Comparison of ENCODE assay signal across 8 cellular contexts in genomic region chrX:53288173-53288572, GRCh38. TPM values are rescaled to one million over a fixed set of nuclear protein-coding genes. Genes with fewer than 3 reads are reported as not detected.
DNase-seq lines count a peak whose midpoint lies in the region; ATAC-seq and TF ChIP-seq lines count a peak whose summit lies in the region.

No MANE protein-coding gene starts in this region.

- H3K9me3 Mint-ChIP-seq in IgD-negative memory B cell: no peaks in the 10 kb centered on the region
- H3K9me3 Mint-ChIP-seq in activated T-helper 2 cell treated with anti-CD3 and anti-CD28 coated beads, Interferon-gamma antibody, Interleukin-2, Interleukin-4, amounts not matched to agents 10 μg/mL and 5 μg/mL and 100 μg/mL, durations not matched to agents 14 hours and 24 hours and 36 hours: no peaks in the 10 kb centered on the region

- H3K4me3 Mint-ChIP-seq in IgD-negative memory B cell: peak overlapping the region in 3 of 4 donors; percentile 36 to 92 (median 86)
- no peak overlapping the region for H3K4me3 Mint-ChIP-seq in activated T-helper 2 cell treated with anti-CD3 and anti-CD28 coated beads, Interferon-gamma antibody, Interleukin-2, Interleukin-4, amounts not matched to agents 10 μg/mL and 5 μg/mL and 100 μg/mL, durations not matched to agents 14 hours and 24 hours and 36 hours (ENCODE audit: low read depth)

- H3K36me3 ChIP-seq in BLaER1 (no peaks in the 10 kb centered on the region), stomach smooth muscle (ENCODE audit: control insufficient read depth in 2 of 2, insufficient read depth in 2 of 2, low read length in 2 of 2) (no peaks in the 10 kb centered on the region), WERI-Rb-1 (no peaks in the 10 kb centered on the region)

- H3K27me3 ChIP-seq in BLaER1: peaks cover 15% of the 10 kb centered on the region
- peaks cover 0 to 31% of the 10 kb centered on the region in 2 donors for H3K27me3 ChIP-seq in stomach smooth muscle (ENCODE audit: control insufficient read depth in 1 of 2, insufficient read depth in 2 of 2, low read length in 2 of 2)
- peaks cover 15% of the 10 kb centered on the region for H3K27me3 ChIP-seq in WERI-Rb-1 (ENCODE audit: insufficient read depth, low read depth, severe bottlenecking)

- H3K27ac ChIP-seq in BLaER1 (peak overlapping the region; percentile 57), stomach smooth muscle (ENCODE audit: low read length) (peak overlapping the region; percentile 64), WERI-Rb-1 (no peak overlapping the region)

- no peak for ATAC-seq in GM19328 (IDR thresholded peaks at IDR 0.05; ENCODE audit: unreplicated experiment)

- H3K9ac ChIP-seq in BLaER1: peak overlapping the region; percentile 33; the same call in 1 of the 2 replicates
- no peak overlapping the region for H3K9ac ChIP-seq in stomach smooth muscle (ENCODE audit: low read length in 2 of 2)

- H3K27me3 Mint-ChIP-seq in IgD-negative memory B cell: peaks cover 8% of the 10 kb centered on the region
- H3K27me3 Mint-ChIP-seq in activated T-helper 2 cell treated with anti-CD3 and anti-CD28 coated beads, Interferon-gamma antibody, Interleukin-2, Interleukin-4, amounts not matched to agents 10 μg/mL and 5 μg/mL and 100 μg/mL, durations not matched to agents 14 hours and 24 hours and 36 hours (ENCODE audit: low read depth): no peaks in the 10 kb centered on the region

- H3K4me1 ChIP-seq in BLaER1 (peaks cover 54% of the 10 kb centered on the region), stomach smooth muscle (ENCODE audit: control insufficient read depth, insufficient read depth, low read length) (peaks cover 25% of the 10 kb centered on the region)

- DNase-seq in activated T-helper 2 cell treated with anti-CD3 and anti-CD28 coated beads, Interferon-gamma antibody, Interleukin-2, Interleukin-4, amounts not matched to agents 10 μg/mL and 5 μg/mL and 100 μg/mL, durations not matched to agents 14 hours and 24 hours and 36 hours (ENCODE audit: low spot score): no peak
- DNase-seq in hypothalamus (lab: John Stamatoyannopoulos, UW): peak in 39 of 51 donors; percentile 5 to 73 (median 36)
- DNase-seq in WERI-Rb-1: no peak
- DNase-seq in NCI-H2107 (lab: John Stamatoyannopoulos, UW): no peak

- no peaks in the 10 kb centered on the region for H3K9me3 ChIP-seq in BLaER1
- no peaks in the 10 kb centered on the region for H3K9me3 ChIP-seq in stomach smooth muscle (ENCODE audit: control insufficient read depth in 2 of 2, low read length in 2 of 2)
- H3K9me3 ChIP-seq in WERI-Rb-1 (ENCODE audit: severe bottlenecking): no peaks in the 10 kb centered on the region

- intact Hi-C loops in activated T-helper 2 cell treated with anti-CD3 and anti-CD28 coated beads, Interferon-gamma antibody, Interleukin-2, Interleukin-4, amounts not matched to agents 10 μg/mL and 5 μg/mL and 100 μg/mL, durations not matched to agents 14 hours and 24 hours and 36 hours (cut with micrococcal nuclease): no loop called here

- no peaks in the 10 kb centered on the region for H4K20me1 ChIP-seq in BLaER1

- no peak for TF ChIP-seq CTCF in WERI-Rb-1 (IDR thresholded peaks at IDR 0.05; ENCODE audit: low read depth, low read length)

- H3K36me3 Mint-ChIP-seq in IgD-negative memory B cell: no peaks in the 10 kb centered on the region
- H3K36me3 Mint-ChIP-seq in activated T-helper 2 cell treated with anti-CD3 and anti-CD28 coated beads, Interferon-gamma antibody, Interleukin-2, Interleukin-4, amounts not matched to agents 10 μg/mL and 5 μg/mL and 100 μg/mL, durations not matched to agents 14 hours and 24 hours and 36 hours (ENCODE audit: low read depth): no peaks in the 10 kb centered on the region

- H3K4me2 ChIP-seq in BLaER1: peak overlapping the region; percentile 89

- H3K27ac Mint-ChIP-seq in IgD-negative memory B cell: peak overlapping the region in 1 of 3 donors; percentile 72
- H3K27ac Mint-ChIP-seq in activated T-helper 2 cell treated with anti-CD3 and anti-CD28 coated beads, Interferon-gamma antibody, Interleukin-2, Interleukin-4, amounts not matched to agents 10 μg/mL and 5 μg/mL and 100 μg/mL, durations not matched to agents 14 hours and 24 hours and 36 hours: peak overlapping the region; percentile 77

- peaks cover 0 to 12% (median 9%) of the 10 kb centered on the region in 3 donors for H3K4me1 Mint-ChIP-seq in IgD-negative memory B cell
- H3K4me1 Mint-ChIP-seq in activated T-helper 2 cell treated with anti-CD3 and anti-CD28 coated beads, Interferon-gamma antibody, Interleukin-2, Interleukin-4, amounts not matched to agents 10 μg/mL and 5 μg/mL and 100 μg/mL, durations not matched to agents 14 hours and 24 hours and 36 hours (ENCODE audit: low read depth): peaks cover 13% of the 10 kb centered on the region

- H3K4me3 ChIP-seq in BLaER1 (peak overlapping the region; percentile 51), stomach smooth muscle (ENCODE audit: low read length in 2 of 2) (no peak overlapping the region), WERI-Rb-1 (ENCODE audit: low read depth, low read length) (no peak overlapping the region)

RNA-seq across cellular contexts. Expression of gene IQSEC2, which starts 6.8 kb away (rescaled TPM):
- not detected for polyA plus RNA-seq in IgD-negative memory B cell
- 0.14 and 0.21 TPM in 2 replicates for total RNA-seq in activated T-helper 2 cell treated with anti-CD3 and anti-CD28 coated beads, Interferon-gamma antibody, Interleukin-2, Interleukin-4, amounts not matched to agents 10 μg/mL and 5 μg/mL and 100 μg/mL, durations not matched to agents 14 hours and 24 hours and 36 hours

Comparison
In these comparisons a context has a peak if more than half of its experiments do, and no peak if none do; other contexts are left out.
1. DNase-seq: peak in hypothalamus (39 of 51); none in activated T-helper 2 cell treated with anti-CD3 and anti-CD28 coated beads, Interferon-gamma antibody, Interleukin-2, Interleukin-4, amounts not matched to agents 10 μg/mL and 5 μg/mL and 100 μg/mL, durations not matched to agents 14 hours and 24 hours and 36 hours (single experiment), WERI-Rb-1 (single experiment) and NCI-H2107 (single experiment).